Comparison of ENCODE assay signal across 30 cellular contexts in genomic region chr4:86846921-86847320, GRCh38. TPM values are rescaled to one million over a fixed set of nuclear protein-coding genes. Genes with fewer than 3 reads are reported as not detected.
A peak's percentile ranks its signal among the peaks of the same experiment; 100 is the strongest.
DNase-seq lines count a peak whose midpoint lies in the region; FAIRE-seq and TF ChIP-seq lines count a peak whose summit lies in the region.
"Had no signal": no experiment of that assay in that cellular context is flagged by ENCODE, and none has a peak within 500 bp of the region (broad histone marks: within the 10 kb centered on the region; RNA-seq: fewer than 3 reads in every experiment).

No MANE protein-coding gene starts in this region.

- no peak overlapping the region for H2AFZ ChIP-seq in GM23248

- TF ChIP-seq CTCF in A673 (conservative IDR thresholded peaks at IDR 0.05; ENCODE audit: low read depth, low read length) (no peak), esophagus muscularis mucosa (IDR thresholded peaks at IDR 0.05) (no peak)

- H3K4me3 ChIP-seq in A673 (ENCODE audit: low read depth, low read length, poor library complexity, severe bottlenecking) (no peak overlapping the region), GM23248 (no peak overlapping the region), esophagus muscularis mucosa (peak overlapping the region in 3 of 4 donors; percentile 25 to 35 (median 30))
- H3K4me3 ChIP-seq: A549 had no signal

- H3K27ac ChIP-seq in A673 (ENCODE audit: low read depth, low read length, poor library complexity, severe bottlenecking), result no peak overlapping the region
- H3K27ac ChIP-seq in GM23248, result no peak overlapping the region
- no peak overlapping the region for H3K27ac ChIP-seq in esophagus muscularis mucosa (replicated peaks in 1 of 4)
- H3K27ac ChIP-seq: A549 had no signal

- H4K20me1 ChIP-seq in GM23248 (ENCODE audit: insufficient read depth), result no peaks in the 10 kb centered on the region

- POLR2A ChIA-PET in A673 (lab: Charles Lee; ENCODE audit: low non-redundant PET), result no interaction called here

- H3K36me3 ChIP-seq in A673 (ENCODE audit: insufficient read depth, low read length, poor library complexity, severe bottlenecking) (no peaks in the 10 kb centered on the region), GM23248 (ENCODE audit: low read depth) (no peaks in the 10 kb centered on the region), esophagus muscularis mucosa (no peaks in the 10 kb centered on the region)

- in situ Hi-C loops in GM23248 (cut with MboI), result no loop called here
- in situ Hi-C loops in ACHN (cut with HindIII; ENCODE audit: low pct_ligation_motif_present, low pct_unique_long_range_greater_than_20kb, low sequenced_read_pairs), result no loop called here

- H3K79me2 ChIP-seq in GM23248 (ENCODE audit: insufficient read depth), result no peaks in the 10 kb centered on the region

- H3K9ac ChIP-seq in GM23248, result no peak overlapping the region
- H3K9ac ChIP-seq: SK-N-SH had no signal

- no peak for TF ChIP-seq POLR2A in esophagus muscularis mucosa (IDR thresholded peaks at IDR 0.05; ENCODE audit: low read depth)

- CTCF ChIA-PET in A673 (lab: Charles Lee), result no interaction called here

- no peaks in the 10 kb centered on the region for H3K27me3 ChIP-seq in A673 (replicated peaks; ENCODE audit: insufficient read depth, low read depth, low read length, poor library complexity)
- H3K27me3 ChIP-seq in GM23248 (replicated peaks; ENCODE audit: insufficient read depth), result no peaks in the 10 kb centered on the region
- H3K27me3 ChIP-seq in esophagus muscularis mucosa, result no peaks in the 10 kb centered on the region

- no peaks in the 10 kb centered on the region for H3K9me2 ChIP-seq in GM23248 (ENCODE audit: insufficient read depth)
- H3K9me2 ChIP-seq: SK-N-SH had no signal

- DNase-seq in A673 (ENCODE audit: low spot score), result peak; percentile 40
- peak; percentile 28 for DNase-seq in GM23248
- no peak for DNase-seq in esophagus muscularis mucosa (ENCODE audit: extremely low spot score)
- DNase-seq in foreskin melanocyte, result peak; percentile 45
- no peak for DNase-seq in activated effector memory CD4-positive, alpha-beta T cell treated with Interleukin-2 at 50 U/mL for 16 hours
- DNase-seq in stimulated activated CD4-positive, alpha-beta T cell treated with anti-CD3 and anti-CD28 coated beads, Interleukin-4, amount 100 ng/mL, for 24 hours, result no peak
- DNase-seq in ACHN, result no peak
- DNase-seq in urothelium cell line (ENCODE audit: low spot score), result no peak
- DNase-seq: activated CD4-positive, alpha-beta T cell treated with anti-CD3 and anti-CD28 coated beads for 36 hours; activated naive CD4-positive, alpha-beta T cell treated with anti-CD3 and anti-CD28 coated beads, Interleukin-2, amount 10 ng/mL, durations not matched to agents 7 days and 5 days; activated T-cell treated with anti-CD3 and anti-CD28 coated beads, Interleukin-2, amount 50 U/mL, for 4 hours; anterior cingulate cortex; C1 segment of cervical spinal cord; Caco-2; central memory CD4-positive, alpha-beta T cell; DMS79 treated with DMSO at 0.1 percent for 48 hours; glutamatergic neuron; kidney glomerular epithelial cell; NCI-H187; NCI-H526; posterior cingulate gyrus; SK-N-SH; substantia nigra; T-helper 17 cell had no signal

- TF ChIP-seq EP300 in esophagus muscularis mucosa (IDR thresholded peaks at IDR 0.05), result no peak

- H3K9me3 ChIP-seq in A673 (ENCODE audit: low read depth, low read length, poor library complexity, severe bottlenecking) (no peaks in the 10 kb centered on the region), GM23248 (ENCODE audit: low read depth) (no peaks in the 10 kb centered on the region), esophagus muscularis mucosa (no peaks in the 10 kb centered on the region)
- H3K9me3 ChIP-seq: A549, Caco-2, SK-N-SH had no signal

- no TSS peak for BruUV-seq in A673 (replicated peaks; lab: Mats Ljungman, UMichigan)

- FAIRE-seq in urothelium cell line (lab: Jason Lieb, UNC), result no peak
- FAIRE-seq: A549, GM12892, GM19239 had no signal

- H3F3A ChIP-seq in GM23248 (ENCODE audit: insufficient read depth), result 0 out of 2 replicates have a peak, but pooled peaks cover 9% of the 10 kb centered on the region

- intact Hi-C loops in A673 (cut with micrococcal nuclease; ENCODE audit: unreplicated experiment), result no loop called here
- intact Hi-C loops in esophagus muscularis mucosa (cut with DNase I), result no loop called here

- H3K4me1 ChIP-seq in A673 (ENCODE audit: insufficient read depth, low read length, poor library complexity, severe bottlenecking) (peaks cover 9% of the 10 kb centered on the region), GM23248 (ENCODE audit: insufficient read depth) (peaks cover 26% of the 10 kb centered on the region), esophagus muscularis mucosa (peaks cover 0 to 17% (median 6%) of the 10 kb centered on the region in 4 donors)
- H3K4me1 ChIP-seq: A549, Caco-2 had no signal

- no peak overlapping the region for H3K4me2 ChIP-seq in GM23248 (ENCODE audit: unreplicated experiment)
- H3K4me2 ChIP-seq: A549, SK-N-SH had no signal

RNA-seq across cellular contexts. Expression of gene SLC10A6, which starts 2.3 kb away (rescaled TPM):
- 0.26 TPM in 1 of 2 replicates, not detected in the other for total RNA-seq in A673 (2021)
- not detected in 2 replicates for total RNA-seq in GM23248 (2014; rRNA removed; shearing (Covaris generic))
- not detected in 2 replicates for polyA plus RNA-seq in GM23248 (2016; fragmentation: Nextera tagmentation; extraction: Ambion mirVana)
- total RNA-seq in esophagus muscularis mucosa, result 1 to 10 TPM in 3 of 4 donors, not detected in 1; 1.8 to 8.4 (median 3.4) TPM
- total RNA-seq: activated CD4-positive, alpha-beta T cell treated with anti-CD3 and anti-CD28 coated beads for 36 hours; activated T-cell treated with anti-CD3 and anti-CD28 coated beads, Interleukin-2, amount 50 U/mL, for 4 hours; Caco-2; LHCN-M2; RPMI7951; T-helper 17 cell had no signal
- polyA plus RNA-seq: A549, SK-N-SH had no signal

RNA-seq across cellular contexts. Expression of gene C4orf36, which starts 45.3 kb away (rescaled TPM):
- total RNA-seq in A673 (2021), result 3.1 and 5.3 TPM in 2 replicates
- total RNA-seq in GM23248 (2014; rRNA removed; shearing (Covaris generic)), result 0.65 TPM in 1 of 2 replicates, not detected in the other
- 0.44 TPM in 1 of 2 replicates, not detected in the other for polyA plus RNA-seq in GM23248 (2016; fragmentation: Nextera tagmentation; extraction: Ambion mirVana)
- 1 to 10 TPM in 1 of 4 donors, not detected in 3; 1.3 TPM for total RNA-seq in esophagus muscularis mucosa
- total RNA-seq: activated CD4-positive, alpha-beta T cell treated with anti-CD3 and anti-CD28 coated beads for 36 hours; activated T-cell treated with anti-CD3 and anti-CD28 coated beads, Interleukin-2, amount 50 U/mL, for 4 hours; LHCN-M2; lung microvascular endothelial cell; RPMI7951; T-helper 17 cell had no signal

Comparison
In these comparisons a context has a peak if more than half of its experiments do, and no peak if none do; other contexts are left out.
1. DNase-seq: peak in A673 (single experiment), GM23248 (single experiment) and foreskin melanocyte (single experiment); none in esophagus muscularis mucosa (single experiment), activated effector memory CD4-positive, alpha-beta T cell treated with Interleukin-2 at 50 U/mL for 16 hours (single experiment), stimulated activated CD4-positive, alpha-beta T cell treated with anti-CD3 and anti-CD28 coated beads, Interleukin-4, amount 100 ng/mL, for 24 hours (single experiment), ACHN (single experiment) and urothelium cell line (single experiment).
2. H3K4me3 ChIP-seq: peak in esophagus muscularis mucosa (3 of 4); none in A673 (single experiment) and GM23248 (single experiment).